ENCODE assay signal across 19 cellular contexts in the genomic region with DNA sequence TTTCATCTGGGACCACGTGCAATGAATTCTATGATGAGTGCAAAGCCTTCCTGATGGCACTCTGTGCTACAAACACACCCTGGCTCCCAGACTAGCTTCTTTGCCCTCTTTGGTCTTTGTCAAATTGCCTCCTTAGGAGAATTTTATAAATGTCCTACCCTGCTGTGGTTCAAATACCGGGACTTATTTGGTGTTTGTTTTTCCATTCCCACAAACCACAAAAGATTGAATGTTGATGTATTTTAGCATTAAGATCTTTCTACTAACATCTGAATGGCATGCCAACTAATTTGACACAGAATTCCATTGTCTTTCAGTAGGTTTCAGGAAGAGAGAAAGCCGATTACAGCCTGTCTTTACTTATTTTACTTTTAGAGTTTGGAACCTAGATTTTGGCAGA.
"Had no signal": no experiment of that assay in that cellular context is flagged by ENCODE, and none has a peak within 500 bp of the region (broad histone marks: within the 10 kb centered on the region; RNA-seq: fewer than 3 reads in every experiment).

No MANE protein-coding gene starts in this region.

- H3K27me3 ChIP-seq: esophagus muscularis mucosa, right atrium auricular region, tibial artery, uterus had no signal

- H3K36me3 Mint-ChIP-seq: activated naive CD8-positive, alpha-beta T cell had no signal

- H3K27ac ChIP-seq: esophagus muscularis mucosa, left ventricle myocardium inferior, right atrium auricular region, tibial artery, uterus, VCaP had no signal

- H3K27ac Mint-ChIP-seq: activated naive CD8-positive, alpha-beta T cell; dendritic cell treated with granulocyte-macrophage colony-stimulating factor and Interleukin-4, amounts not matched to agents 40 ng/mL and 50 ng/mL, for 4 days; progenitor cell of endocrine pancreas had no signal

- H3K4me3 ChIP-seq: esophagus muscularis mucosa, left ventricle myocardium inferior, right atrium auricular region, tibial artery, uterus had no signal

- DNase-seq: activated CD4-positive, alpha-beta T cell treated with anti-CD3 and anti-CD28 coated beads for 1 hour; amniotic stem cell; effector CD8-positive, alpha-beta T cell; hippocampal formation; left ventricle myocardium inferior; mammary epithelial cell; stimulated activated naive CD8-positive, alpha-beta T cell treated with anti-CD3 and anti-CD28 coated beads, Interleukin-15, Interleukin-2, amounts not matched to agents 100 U/mL and 50 U/mL, for 24 hours; substantia nigra; SW 1271; T-helper 2 cell; tibial artery; uterus had no signal

- H3K9me3 Mint-ChIP-seq: dendritic cell treated with granulocyte-macrophage colony-stimulating factor and Interleukin-4, amounts not matched to agents 40 ng/mL and 50 ng/mL, for 4 days; neural crest cell had no signal

- H3K4me3 Mint-ChIP-seq: activated naive CD8-positive, alpha-beta T cell; dendritic cell treated with granulocyte-macrophage colony-stimulating factor and Interleukin-4, amounts not matched to agents 40 ng/mL and 50 ng/mL, for 4 days; neural crest cell had no signal

- H3K9me3 ChIP-seq: esophagus muscularis mucosa, left ventricle myocardium inferior, right atrium auricular region, tibial artery, uterus had no signal

- H3K36me3 ChIP-seq: esophagus muscularis mucosa, left ventricle myocardium inferior, right atrium auricular region, tibial artery, uterus had no signal

- H3K4me1 ChIP-seq: esophagus muscularis mucosa, right atrium auricular region, tibial artery, uterus had no signal

- H3K27me3 Mint-ChIP-seq: dendritic cell treated with granulocyte-macrophage colony-stimulating factor and Interleukin-4, amounts not matched to agents 40 ng/mL and 50 ng/mL, for 4 days; progenitor cell of endocrine pancreas had no signal

- ATAC-seq: stimulated activated naive CD8-positive, alpha-beta T cell treated with anti-CD3 and anti-CD28 coated beads, Interleukin-15, Interleukin-2, amounts not matched to agents 100 U/mL and 50 U/mL, for 24 hours had no signal
